In genomic region chr12:114678028-114678427, GRCh38 we compare ENCODE assay signal across 1 cellular context.
TF ChIP-seq lines count a peak whose summit lies in the region.

No MANE protein-coding gene starts in this region.

TF ChIP-seq in IMR-90, 13 proteins besides CTCF, POLR2A, EP300 and RAD21 (continued from another document):
- no peak for TF ChIP-seq ELK1 (IDR thresholded peaks at IDR 0.05; ENCODE audit: borderline replicate concordance, low read depth, low read length)
- no peak for TF ChIP-seq FOS (IDR thresholded peaks at IDR 0.05; ENCODE audit: low read depth, low read length)
- TF ChIP-seq MAZ (IDR thresholded peaks at IDR 0.05; ENCODE audit: borderline replicate concordance, low read depth, low read length): no peak
- no peak for TF ChIP-seq RCOR1 (IDR thresholded peaks at IDR 0.05; ENCODE audit: insufficient replicate concordance, low read length)
- TF ChIP-seq BHLHE40 (IDR thresholded peaks at IDR 0.05; ENCODE audit: low read depth, low read length): no peak
- no peak for TF ChIP-seq CHD1 (IDR thresholded peaks at IDR 0.05; ENCODE audit: low read depth, low read length)
- no peak for TF ChIP-seq USF2 (IDR thresholded peaks at IDR 0.05; ENCODE audit: low read depth, low read length)
TF ChIP-seq in IMR-90: peak in this region for 0.
